Comparison of ENCODE assay signal across 8 cellular contexts in genomic region chr5:94849821-94850736, GRCh38.
A peak's percentile ranks its signal among the peaks of the same experiment; 100 is the strongest.
DNase-seq lines count a peak whose midpoint lies in the region; ATAC-seq and TF ChIP-seq lines count a peak whose summit lies in the region.

No MANE protein-coding gene starts in this region.

- no peaks in the 10 kb centered on the region for H3K9me2 ChIP-seq in MM.1S (replicated peaks; ENCODE audit: insufficient read depth, low read length)

- DNase-seq in CD1c-positive myeloid dendritic cell (ENCODE audit: extremely low spot score): peak; percentile 37
- DNase-seq in MM.1S: peak; percentile 70
- peak in 3 of 5 donors; percentile 15 to 76 (median 21) for DNase-seq in T-helper 1 cell
- DNase-seq in neural progenitor cell (ENCODE audit: low spot score): peak; percentile 75
- no peak for DNase-seq in activated CD8-positive, alpha-beta memory T cell treated with anti-CD3 and anti-CD28 coated beads, Interleukin-2, amount 50 U/mL, for 48 hours

- no peaks in the 10 kb centered on the region for H3K4me1 ChIP-seq in MM.1S (ENCODE audit: low read length)
- peaks cover 19% of the 10 kb centered on the region for H3K4me1 ChIP-seq in neural progenitor cell

- ATAC-seq in HG02588 (IDR thresholded peaks at IDR 0.05; ENCODE audit: unreplicated experiment) (peak; percentile 90), esophagus mucosa (peak; percentile 59)

- no peaks in the 10 kb centered on the region for H3K79me2 ChIP-seq in MM.1S (ENCODE audit: low read length)
- no peaks in the 10 kb centered on the region for H3K79me2 ChIP-seq in neural progenitor cell (ENCODE audit: low read depth)

- H3K27ac Mint-ChIP-seq in neural progenitor cell: no peak overlapping the region

- H3K36me3 ChIP-seq in MM.1S (replicated peaks; ENCODE audit: insufficient read depth, low read length) (no peaks in the 10 kb centered on the region), neural progenitor cell (no peaks in the 10 kb centered on the region)

- H2AFZ ChIP-seq in MM.1S (ENCODE audit: low read length): no peak overlapping the region
- H2AFZ ChIP-seq in neural progenitor cell (replicated peaks): peak overlapping the region; percentile 6

- H4K20me1 ChIP-seq in MM.1S (ENCODE audit: insufficient read depth, low read length) (no peaks in the 10 kb centered on the region), neural progenitor cell (ENCODE audit: low read depth) (no peaks in the 10 kb centered on the region)

- H3F3A ChIP-seq in MM.1S (ENCODE audit: insufficient read depth, low read length) (no peaks in the 10 kb centered on the region), neural progenitor cell (ENCODE audit: low read depth) (peaks cover 7% of the 10 kb centered on the region)

- no peaks in the 10 kb centered on the region for H3K27me3 Mint-ChIP-seq in neural progenitor cell (ENCODE audit: insufficient read depth, low read depth)

- no peaks in the 10 kb centered on the region for H3K9me3 Mint-ChIP-seq in neural progenitor cell

- H3K4me3 Mint-ChIP-seq in neural progenitor cell: no peak overlapping the region

- no peaks in the 10 kb centered on the region for H3K36me3 Mint-ChIP-seq in neural progenitor cell

- TF ChIP-seq CTCF in GM12875 (IDR thresholded peaks at IDR 0.05; ENCODE audit: borderline replicate concordance, insufficient read depth, low read depth, low read length) (peak; percentile 56; the same call in 1 of the 2 replicates), MM.1S (IDR thresholded peaks at IDR 0.05; ENCODE audit: low read length) (peak; percentile 81), neural progenitor cell (IDR thresholded peaks at IDR 0.05) (peak; percentile 91)

- H3K4me1 Mint-ChIP-seq in neural progenitor cell: peaks cover 29% of the 10 kb centered on the region

- H3K9me3 ChIP-seq in MM.1S (replicated peaks; ENCODE audit: insufficient read depth, low read length) (no peaks in the 10 kb centered on the region), neural progenitor cell (ENCODE audit: low read depth) (no peaks in the 10 kb centered on the region)

- H3K4me3 ChIP-seq in GM12875 (ENCODE audit: low read depth, low read length) (no peak overlapping the region), MM.1S (ENCODE audit: low read length) (no peak overlapping the region), neural progenitor cell (no peak overlapping the region)

- H3K27ac ChIP-seq in MM.1S (ENCODE audit: low read length): no peak overlapping the region
- no peak overlapping the region for H3K27ac ChIP-seq in neural progenitor cell

- no peak overlapping the region for H3K9ac ChIP-seq in MM.1S (ENCODE audit: low read length)
- H3K9ac ChIP-seq in neural progenitor cell: no peak overlapping the region

- H3K4me2 ChIP-seq in MM.1S (ENCODE audit: low read depth, low read length) (no peak overlapping the region), neural progenitor cell (peak overlapping the region; percentile 44)

- H3K27me3 ChIP-seq in MM.1S (replicated peaks; ENCODE audit: insufficient read depth, low read length) (no peaks in the 10 kb centered on the region), neural progenitor cell (no peaks in the 10 kb centered on the region)
